Comparison of ENCODE assay signal across 1 cellular context in genomic region chr10:100998183-100998990, GRCh38.
TF ChIP-seq lines count a peak whose summit lies in the region.

No MANE protein-coding gene starts in this region.

TF ChIP-seq in IMR-90, 13 proteins besides CTCF, POLR2A, EP300 and RAD21:
- no peak for TF ChIP-seq ELK1 (IDR thresholded peaks at IDR 0.05; ENCODE audit: borderline replicate concordance, low read depth, low read length)
- TF ChIP-seq CEBPB (IDR thresholded peaks at IDR 0.05; ENCODE audit: low read depth, low read length), result no peak
- TF ChIP-seq NFE2L2 (IDR thresholded peaks at IDR 0.05; ENCODE audit: low read depth, low read length), result no peak
- TF ChIP-seq FOS (IDR thresholded peaks at IDR 0.05; ENCODE audit: low read depth, low read length), result no peak
- TF ChIP-seq BHLHE40 (IDR thresholded peaks at IDR 0.05; ENCODE audit: low read depth, low read length), result peak; percentile 21; the same call in 1 of the 2 replicates
- TF ChIP-seq MAFK (IDR thresholded peaks at IDR 0.05; ENCODE audit: low read depth, low read length), result no peak
- TF ChIP-seq RCOR1 (IDR thresholded peaks at IDR 0.05; ENCODE audit: insufficient replicate concordance, low read length), result no peak
- no peak; the same call in 1 of the 2 replicates for TF ChIP-seq MXI1 (IDR thresholded peaks at IDR 0.05; ENCODE audit: borderline replicate concordance, low read depth, low read length)
- TF ChIP-seq USF2 (IDR thresholded peaks at IDR 0.05; ENCODE audit: low read depth, low read length), result peak; percentile 84
- TF ChIP-seq MAZ (IDR thresholded peaks at IDR 0.05; ENCODE audit: borderline replicate concordance, low read depth, low read length), result peak; percentile 82; the same call in 1 of the 2 replicates
- no peak for TF ChIP-seq RFX5 (IDR thresholded peaks at IDR 0.05; ENCODE audit: low read depth, low read length)
